ENCODE assay signal across 17 cellular contexts in the genomic region with DNA sequence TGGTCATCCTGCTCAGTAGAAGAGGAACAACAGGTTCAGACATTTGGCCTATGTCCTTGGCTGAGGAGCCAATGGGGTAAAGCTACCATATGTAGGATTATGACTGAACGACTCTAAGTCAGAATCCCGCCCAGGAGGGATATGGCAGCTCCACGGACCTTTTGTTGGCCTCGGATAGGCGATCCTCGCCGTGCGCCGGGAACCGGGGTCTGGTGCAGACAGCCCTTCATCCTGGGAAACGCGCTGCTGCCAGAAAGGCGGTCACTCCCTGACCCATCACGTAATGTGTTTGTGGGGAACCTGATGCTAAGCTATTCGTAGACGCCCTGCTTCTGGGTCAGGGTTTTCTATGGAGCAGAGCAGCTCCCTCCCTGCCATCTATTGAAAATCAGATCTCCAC.
DNase-seq lines count a peak whose midpoint lies in the region; ATAC-seq, FAIRE-seq and TF ChIP-seq lines count a peak whose summit lies in the region.
"Had no signal": no experiment of that assay in that cellular context is flagged by ENCODE, and none has a peak within 500 bp of the region (broad histone marks: within the 10 kb centered on the region; RNA-seq: fewer than 3 reads in every experiment).

No MANE protein-coding gene starts in this region.

- TF ChIP-seq EP300 in SK-N-SH (IDR thresholded peaks at IDR 0.05; ENCODE audit: borderline replicate concordance in 1 of 2, low read depth in 1 of 2, low read length in 1 of 2) = no peak

- BruUV-seq in mammary epithelial cell (replicated peaks; lab: Mats Ljungman, UMichigan) = no TSS peak

- H3K9ac ChIP-seq in SK-N-SH (no peak overlapping the region), GM23248 (no peak overlapping the region), mammary epithelial cell (ENCODE audit: insufficient read depth, low read length) (no peak overlapping the region), smooth muscle cell (ENCODE audit: low read depth) (no peak overlapping the region)
- H3K9ac ChIP-seq: BLaER1 had no signal

- no peak for TF ChIP-seq CTCF in SK-N-SH (IDR thresholded peaks at IDR 0.05)
- TF ChIP-seq CTCF in mammary epithelial cell (conservative IDR thresholded peaks at IDR 0.05 in 1 of 2, IDR thresholded peaks at IDR 0.05 in 1 of 2; ENCODE audit: extremely low read depth in 1 of 2, insufficient read depth in 1 of 2, low read depth in 1 of 2, low read length in 2 of 2) = no peak
- TF ChIP-seq CTCF in pancreas (IDR thresholded peaks at IDR 0.05) = no peak
- TF ChIP-seq CTCF in smooth muscle cell (IDR thresholded peaks at IDR 0.05; ENCODE audit: borderline replicate concordance, insufficient read depth, poor library complexity, severe bottlenecking) = no peak
- no peak for TF ChIP-seq CTCF in body of pancreas (IDR thresholded peaks at IDR 0.05)

- dilution Hi-C loops in mammary epithelial cell (cut with HindIII; ENCODE audit: low sequenced_read_pairs) = no loop called here

- H3K27ac ChIP-seq in SK-N-SH (ENCODE audit: low read depth in 2 of 2, low read length in 1 of 2) = no peak overlapping the region
- H3K27ac ChIP-seq in GM23248 = no peak overlapping the region
- H3K27ac ChIP-seq in mammary epithelial cell (ENCODE audit: insufficient read depth, low read depth, low read length) = no peak overlapping the region
- H3K27ac ChIP-seq in pancreas = no peak overlapping the region
- no peak overlapping the region for H3K27ac ChIP-seq in smooth muscle cell (ENCODE audit: low read depth)
- peak overlapping the region in 1 of 4 donors; percentile 69 for H3K27ac ChIP-seq in body of pancreas
- H3K27ac ChIP-seq: BLaER1, SJSA1 had no signal

- no peaks in the 10 kb centered on the region for H3F3A ChIP-seq in SK-N-SH (replicated peaks; ENCODE audit: insufficient read depth)
- no peaks in the 10 kb centered on the region for H3F3A ChIP-seq in GM23248 (ENCODE audit: insufficient read depth)
- H3F3A ChIP-seq in smooth muscle cell (ENCODE audit: low read depth) = no peaks in the 10 kb centered on the region

- DNase-seq in SK-N-SH (no peak), GM23248 (no peak), mammary epithelial cell (no peak), pancreas (no peak), smooth muscle cell (lab: John Stamatoyannopoulos, UW; ENCODE audit: unreplicated experiment) (no peak), body of pancreas (no peak)
- DNase-seq: activated CD4-positive, alpha-beta memory T cell treated with anti-CD3 and anti-CD28 coated beads for 36 hours; endodermal cell; NCI-H1436; NCI-H2171 treated with DMSO at 0.1 percent for 48 hours; NCI-H774 had no signal

- no peak for TF ChIP-seq RAD21 in SK-N-SH (IDR thresholded peaks at IDR 0.05; ENCODE audit: low read length)

- ATAC-seq in SK-N-SH treated with all-trans-retinoic acid at 6 μM for 48 hours = no peak
- peak in 3 of 4 donors; percentile 7 to 10 (median 9) for ATAC-seq in pancreas
- ATAC-seq in HG02759 (IDR thresholded peaks at IDR 0.05; ENCODE audit: unreplicated experiment) = no peak
- ATAC-seq in body of pancreas = no peak

- H3K36me3 ChIP-seq in SK-N-SH (replicated peaks in 1 of 2; ENCODE audit: control insufficient read depth in 1 of 2, insufficient read depth in 2 of 2, low read length in 1 of 2) = no peaks in the 10 kb centered on the region
- H3K36me3 ChIP-seq in GM23248 (ENCODE audit: low read depth) = no peaks in the 10 kb centered on the region
- H3K36me3 ChIP-seq in mammary epithelial cell (ENCODE audit: insufficient read depth, low read length) = no peaks in the 10 kb centered on the region
- H3K36me3 ChIP-seq in pancreas = no peaks in the 10 kb centered on the region
- no peaks in the 10 kb centered on the region for H3K36me3 ChIP-seq in smooth muscle cell (ENCODE audit: low read depth)
- no peaks in the 10 kb centered on the region for H3K36me3 ChIP-seq in body of pancreas (replicated peaks in 1 of 2; ENCODE audit: insufficient read depth in 1 of 2, low read depth in 2 of 2)
- H3K36me3 ChIP-seq: BLaER1, SJSA1 had no signal

- H3K4me2 ChIP-seq in SK-N-SH (peak overlapping the region; percentile 90; the same call in 1 of the 2 replicates), GM23248 (ENCODE audit: unreplicated experiment) (no peak overlapping the region), mammary epithelial cell (ENCODE audit: insufficient read depth, low read depth, low read length) (no peak overlapping the region), smooth muscle cell (no peak overlapping the region)
- H3K4me2 ChIP-seq: BLaER1 had no signal

- no peaks in the 10 kb centered on the region for H3K9me2 ChIP-seq in SK-N-SH
- H3K9me2 ChIP-seq in GM23248 (ENCODE audit: insufficient read depth) = no peaks in the 10 kb centered on the region

- no peak overlapping the region for H2AFZ ChIP-seq in SK-N-SH (ENCODE audit: low read depth)
- H2AFZ ChIP-seq in GM23248 = peak overlapping the region; percentile 94; the same call in 1 of the 2 replicates
- H2AFZ ChIP-seq in mammary epithelial cell (ENCODE audit: low read depth, low read length) = peak overlapping the region; percentile 100
- H2AFZ ChIP-seq in smooth muscle cell (ENCODE audit: low read depth) = no peak overlapping the region

- H3K4me1 ChIP-seq in SK-N-SH (ENCODE audit: control insufficient read depth in 1 of 2, insufficient read depth in 2 of 2, low read depth in 1 of 2, low read length in 1 of 2) = peaks cover 0 to 4% of the 10 kb centered on the region in 2 experiments; a peak in 1 of 4 replicates
- no peaks in the 10 kb centered on the region for H3K4me1 ChIP-seq in GM23248 (ENCODE audit: insufficient read depth)
- H3K4me1 ChIP-seq in mammary epithelial cell (ENCODE audit: insufficient read depth, low read length) = no peaks in the 10 kb centered on the region
- no peaks in the 10 kb centered on the region for H3K4me1 ChIP-seq in pancreas
- no peaks in the 10 kb centered on the region for H3K4me1 ChIP-seq in smooth muscle cell (ENCODE audit: low read depth)
- peaks cover 12% of the 10 kb centered on the region for H3K4me1 ChIP-seq in body of pancreas
- H3K4me1 ChIP-seq: BLaER1, SJSA1 had no signal

- H4K20me1 ChIP-seq in SK-N-SH (ENCODE audit: insufficient read depth) (no peaks in the 10 kb centered on the region), GM23248 (ENCODE audit: insufficient read depth) (no peaks in the 10 kb centered on the region), mammary epithelial cell (ENCODE audit: insufficient read depth, low read length) (no peaks in the 10 kb centered on the region), smooth muscle cell (ENCODE audit: low read depth) (no peaks in the 10 kb centered on the region)
- H4K20me1 ChIP-seq: BLaER1 had no signal

- no peak overlapping the region for H3K4me3 ChIP-seq in SK-N-SH (ENCODE audit: low read depth in 2 of 2, low read length in 1 of 2)
- 0 out of 2 replicates have a peak overlapping the region, but pooled peaks have one; percentile 71 for H3K4me3 ChIP-seq in GM23248
- H3K4me3 ChIP-seq in mammary epithelial cell (replicated peaks in 1 of 3; ENCODE audit: insufficient read depth in 1 of 3, low read depth in 2 of 3, low read length in 3 of 3) = no peak overlapping the region
- peak overlapping the region in 2 of 4 donors; percentile 50 to 64 for H3K4me3 ChIP-seq in pancreas
- no peak overlapping the region for H3K4me3 ChIP-seq in smooth muscle cell
- H3K4me3 ChIP-seq in body of pancreas = no peak overlapping the region
- H3K4me3 ChIP-seq: BLaER1 had no signal

- TF ChIP-seq POLR2A in body of pancreas (IDR thresholded peaks at IDR 0.05) = no peak

- H3K27me3 ChIP-seq in SK-N-SH (ENCODE audit: insufficient read depth) (peaks cover 39% of the 10 kb centered on the region; the same call in 1 of the 2 replicates), GM23248 (replicated peaks; ENCODE audit: insufficient read depth) (peaks cover 4% of the 10 kb centered on the region; the same call in 1 of the 2 replicates), mammary epithelial cell (ENCODE audit: insufficient read depth, low read length) (no peaks in the 10 kb centered on the region), pancreas (no peaks in the 10 kb centered on the region), smooth muscle cell (ENCODE audit: low read depth) (no peaks in the 10 kb centered on the region), body of pancreas (no peaks in the 10 kb centered on the region)
- H3K27me3 ChIP-seq: BLaER1, SJSA1 had no signal

- POLR2A ChIA-PET in SK-N-SH (lab: Yijun Ruan, JAX) = interaction anchor here (0.9 kb wide), 1 partner anchor 179 kb away, joined by 3 read pairs; the partner anchor contains the start of gene ALG10B

- intact Hi-C loops in mammary epithelial cell (cut with micrococcal nuclease) (loop anchor here (1.0 to 10.0 kb wide), 5 partner anchors 84 to 966 kb away; partner anchors contain the start of genes ALG10B and CPNE8), pancreas (cut with DNase I) (no loop called here), body of pancreas (cut with DNase I) (no loop called here)

- H3K9me3 ChIP-seq in SK-N-SH = no peaks in the 10 kb centered on the region
- no peaks in the 10 kb centered on the region for H3K9me3 ChIP-seq in GM23248 (ENCODE audit: low read depth)
- no peaks in the 10 kb centered on the region for H3K9me3 ChIP-seq in mammary epithelial cell (replicated peaks; ENCODE audit: insufficient read depth, low read length)
- H3K9me3 ChIP-seq in pancreas = no peaks in the 10 kb centered on the region
- H3K9me3 ChIP-seq in smooth muscle cell (replicated peaks; ENCODE audit: low read depth) = no peaks in the 10 kb centered on the region
- no peaks in the 10 kb centered on the region for H3K9me3 ChIP-seq in body of pancreas
- H3K9me3 ChIP-seq: BLaER1, SJSA1 had no signal

- in situ Hi-C loops in GM23248 (cut with MboI) (loop anchor here (10.0 to 25.0 kb wide), 2 partner anchors 167 to 975 kb away; no protein-coding TSS in a partner anchor), mammary epithelial cell (cut with MboI; ENCODE audit: low sequenced_read_pairs in 2 of 2) (loop anchor here in 1 of 2 donors (5.0 kb wide), 1 partner anchor 180 kb away; the partner anchor contains the start of gene ALG10B)

- H3K79me2 ChIP-seq in SK-N-SH (ENCODE audit: insufficient read depth) (no peaks in the 10 kb centered on the region), GM23248 (ENCODE audit: insufficient read depth) (no peaks in the 10 kb centered on the region), mammary epithelial cell (ENCODE audit: insufficient read depth, low read length) (no peaks in the 10 kb centered on the region), smooth muscle cell (ENCODE audit: low read depth) (no peaks in the 10 kb centered on the region)

- CTCF ChIA-PET in SK-N-SH (lab: Yijun Ruan, JAX) (interaction anchor here (0.7 to 2.1 kb wide), 2 partner anchors 11 to 179 kb away, joined by 3 to 9 read pairs; partner anchors contain the start of gene ALG10B), mammary epithelial cell (lab: Charles Lee; ENCODE audit: low non-redundant PET) (no interaction called here)

- WGBS in SK-N-SH (ENCODE audit: low lambda C conversion rate) = 20% methylated on average over 5 of the region's 16 CpGs
- 46 to 57% methylated on average over 16 of the region's 16 CpGs for WGBS in GM23248 (ENCODE audit: low coverage in 1 of 2, low lambda C conversion rate in 2 of 2, missing lambda C conversion rate in 2 of 2), 2 experiments
- 68% methylated on average over 16 of the region's 16 CpGs for WGBS in mammary epithelial cell (ENCODE audit: low coverage, missing lambda C conversion rate)
- 55 to 63% methylated on average over 16 of the region's 16 CpGs for WGBS in pancreas, 2 donors
- WGBS in smooth muscle cell (ENCODE audit: low lambda C conversion rate) = 91% methylated on average over 16 of the region's 16 CpGs
- WGBS in body of pancreas, 2 donors = 49 to 57% methylated on average over 3 to 16 of the region's 16 CpGs

- no peak for FAIRE-seq in pancreas (lab: Jason Lieb, UNC)
- FAIRE-seq: A204.1, GM18507 had no signal

Comparison
In these comparisons a context has a peak if more than half of its experiments do, and no peak if none do; other contexts are left out.
1. H2AFZ ChIP-seq: peak in GM23248 (single experiment) and mammary epithelial cell (single experiment); none in SK-N-SH (single experiment) and smooth muscle cell (single experiment).
2. ATAC-seq: peak in pancreas (3 of 4); none in SK-N-SH treated with all-trans-retinoic acid at 6 μM for 48 hours (single experiment), HG02759 (single experiment) and body of pancreas (single experiment).